8 cellular contexts compared by ENCODE assay signal in the genomic region with DNA sequence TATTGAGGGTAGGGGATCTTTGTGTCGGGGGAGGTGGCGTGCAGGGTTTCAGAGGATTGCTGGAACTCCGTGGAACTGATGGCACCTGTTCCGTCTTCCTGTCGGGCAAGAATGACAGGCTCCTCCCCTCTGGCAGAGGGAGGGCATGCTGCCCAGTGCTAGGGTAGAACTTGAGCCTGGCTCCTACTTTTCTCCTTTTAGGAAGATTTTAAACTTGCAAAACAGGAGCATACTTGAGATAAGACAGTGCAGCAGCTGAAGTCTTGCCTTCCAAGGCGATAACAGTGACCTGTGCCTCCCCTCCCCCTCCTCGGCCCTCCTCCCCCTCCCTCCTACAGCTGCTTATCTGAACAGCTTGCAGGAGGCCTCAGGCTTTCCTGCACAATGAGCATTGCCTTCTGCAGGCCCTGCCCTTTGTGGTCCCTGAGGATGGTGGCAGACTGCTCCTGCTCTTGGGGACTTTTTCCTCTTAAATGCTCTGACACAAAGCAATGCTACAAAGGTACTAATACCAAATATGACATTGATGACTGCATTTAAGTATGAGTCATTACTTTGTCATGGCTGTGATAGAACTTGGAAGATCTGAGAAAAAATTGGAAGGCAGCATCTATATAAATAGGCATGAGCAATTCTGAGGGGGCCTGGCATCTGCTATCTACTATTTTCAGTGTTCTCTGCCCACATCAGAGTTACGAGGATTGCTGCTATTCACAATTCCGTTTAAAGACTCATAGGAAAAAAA. TPM values are rescaled to one million over a fixed set of nuclear protein-coding genes. Genes with fewer than 3 reads are reported as not detected.
DNase-seq lines count a peak whose midpoint lies in the region; ATAC-seq and TF ChIP-seq lines count a peak whose summit lies in the region.

No MANE protein-coding gene starts in this region.

- H3T11ph ChIP-seq in H9 (ENCODE audit: low read length) = no peak overlapping the region

- H2BK12ac ChIP-seq in H9 (ENCODE audit: insufficient read length, low read depth, low read length) = no peak overlapping the region

- no peak overlapping the region for H3K23ac ChIP-seq in H9 (ENCODE audit: insufficient read length, low read depth, low read length)

- no peaks in the 10 kb centered on the region for H4K20me1 ChIP-seq in H9 (ENCODE audit: control insufficient read depth, insufficient read depth, insufficient read length)

- no peak overlapping the region for H3K18ac ChIP-seq in H9 (ENCODE audit: insufficient read length, low read depth, low read length)

- no peak overlapping the region for H4K8ac ChIP-seq in H9 (replicated peaks; ENCODE audit: insufficient read length, low read depth, low read length)

- no peak overlapping the region for H3K9ac ChIP-seq in H9 (ENCODE audit: extremely low read depth, insufficient read length, low read length)

- no peaks in the 10 kb centered on the region for H3K27me3 ChIP-seq in H9 (ENCODE audit: insufficient read depth, low read length)

- H3K27me3 Mint-ChIP-seq in H9 (ENCODE audit: low read depth) (peaks cover 46% of the 10 kb centered on the region), T-helper 17 cell (no peaks in the 10 kb centered on the region)

- H3K36me3 Mint-ChIP-seq in H9 (ENCODE audit: insufficient read depth in 1 of 3, low read depth in 3 of 3) (peaks cover 4 to 30% (median 11%) of the 10 kb centered on the region in 3 experiments; a peak in 6 of 7 replicates), T-helper 17 cell (ENCODE audit: low read depth) (no peaks in the 10 kb centered on the region)

- WGBS in H9 (ENCODE audit: extremely low coverage, insufficient read length, low lambda C conversion rate) = no CpG with 5 or more reads among the region's 9 CpGs

- no peak overlapping the region for H4K5ac ChIP-seq in H9 (ENCODE audit: insufficient read length, low read depth, low read length)

- no peak for TF ChIP-seq CTCF in H9 (conservative IDR thresholded peaks at IDR 0.05)

- peak overlapping the region; percentile 81 to 92 for H3K4me3 Mint-ChIP-seq in H9
- peak overlapping the region; percentile 95 for H3K4me3 Mint-ChIP-seq in T-helper 17 cell

- H3K79me1 ChIP-seq in H9 (ENCODE audit: insufficient read depth, low read depth, low read length, poor library complexity, severe bottlenecking) = no peaks in the 10 kb centered on the region

- H3K4ac ChIP-seq in H9 (ENCODE audit: low read depth, low read length) = no peak overlapping the region

- no peak overlapping the region for H2AK5ac ChIP-seq in H9 (ENCODE audit: insufficient read length, low read length)

- H2BK5ac ChIP-seq in H9 (ENCODE audit: insufficient read length, low read length) = no peak overlapping the region

- H3K27ac Mint-ChIP-seq in H9 = peak overlapping the region in 1 of 3 experiments; percentile 30; a peak in 1 of 7 replicates
- H3K27ac Mint-ChIP-seq in T-helper 17 cell = peak overlapping the region; percentile 91

- peaks cover 2% of the 10 kb centered on the region; the same call in 1 of the 2 replicates for H3K79me2 ChIP-seq in H9 (ENCODE audit: insufficient read depth, low read length)

- no peak overlapping the region for H2BK120ac ChIP-seq in H9 (ENCODE audit: low read depth, low read length, poor library complexity, severe bottlenecking)

- H3K4me1 ChIP-seq in H9 (ENCODE audit: insufficient read depth, low read length) = no peaks in the 10 kb centered on the region; the same call in 1 of the 2 replicates

- no peak overlapping the region for H3K27ac ChIP-seq in H9 (ENCODE audit: insufficient read length, low read depth, low read length)
- peak overlapping the region; percentile 85 for H3K27ac ChIP-seq in cingulate gyrus (ENCODE audit: low read depth, low read length)

- no peak overlapping the region for H2BK15ac ChIP-seq in H9 (ENCODE audit: low read depth, low read length)

- peaks cover 1 to 6% of the 10 kb centered on the region in 2 experiments; a peak in 3 of 5 replicates for H3K9me3 Mint-ChIP-seq in H9

- ATAC-seq in T-helper 17 cell = no peak
- peak; percentile 50 for ATAC-seq in left colon
- ATAC-seq in GM19023 (IDR thresholded peaks at IDR 0.05; ENCODE audit: unreplicated experiment) = no peak

- DNase-seq in A172 (ENCODE audit: low spot score) (peak; percentile 85), H9 (peak; percentile 52), T-helper 17 cell (no peak), left colon (peak; percentile 71 to 78), glomerular visceral epithelial cell (ENCODE audit: extremely low spot score) (no peak)
- peak; percentile 48 to 57 for DNase-seq in stimulated activated CD4-positive, alpha-beta T cell treated with anti-CD3 and anti-CD28 coated beads, Interleukin-2, amount 100 ng/mL, for 24 hours

- no peak overlapping the region for H3K14ac ChIP-seq in H9 (ENCODE audit: insufficient read depth, low read length)

- H3K23me2 ChIP-seq in H9 (ENCODE audit: insufficient read length, low read depth, low read length, poor library complexity, severe bottlenecking) = peaks cover 24% of the 10 kb centered on the region

- no peak overlapping the region for H2BK20ac ChIP-seq in H9 (ENCODE audit: low read depth, low read length, poor library complexity, severe bottlenecking)

- intact Hi-C loops in left colon (cut with DNase I, micrococcal nuclease) = loop anchor here in 1 of 2 donors (10.0 kb wide), 1 partner anchor 388 kb away; no protein-coding TSS in a partner anchor

- no peak overlapping the region for H4K91ac ChIP-seq in H9 (ENCODE audit: insufficient read length, low read depth, low read length)

- H3K4me1 Mint-ChIP-seq in H9 = peaks cover 59 to 62% of the 10 kb centered on the region in 2 experiments
- H3K4me1 Mint-ChIP-seq in T-helper 17 cell = peaks cover 23% of the 10 kb centered on the region

- peak overlapping the region; percentile 68 for H3K4me2 ChIP-seq in H9 (ENCODE audit: insufficient read depth, insufficient read length, low read length)

- no peak overlapping the region for H3K56ac ChIP-seq in H9 (ENCODE audit: insufficient read length, low read depth, low read length)

- H3K9me3 ChIP-seq in H9 (ENCODE audit: control insufficient read depth, low read depth, low read length) (no peaks in the 10 kb centered on the region), T-helper 17 cell (ENCODE audit: control insufficient read depth, low read length, poor library complexity, severe bottlenecking) (no peaks in the 10 kb centered on the region)

- no peak overlapping the region for H2AFZ ChIP-seq in H9 (ENCODE audit: low read length)

RNA-seq across cellular contexts. Expression of a gene that starts 1.9 kb away (rescaled TPM):
- total RNA-seq in A172 (2014; rRNA removed; shearing (Covaris generic)) = 6.0 and 10.2 TPM in 2 replicates
- total RNA-seq in H9 (2021) (6.8 and 7.7 TPM in 2 replicates), T-helper 17 cell (10 to 100 TPM; 14.3 to 15.1 TPM), left colon (10 to 100 TPM in 1 of 2 donors, 1 to 10 TPM in 1; 5.3 to 13.9 TPM)

Comparison
In these comparisons a context has a peak if more than half of its experiments do, and no peak if none do; other contexts are left out.
1. DNase-seq: peak in A172 (single experiment), H9 (single experiment), left colon (2 of 2) and stimulated activated CD4-positive, alpha-beta T cell treated with anti-CD3 and anti-CD28 coated beads, Interleukin-2, amount 100 ng/mL, for 24 hours (2 of 2); none in T-helper 17 cell (0 of 3) and glomerular visceral epithelial cell (single experiment).